Comparison of ENCODE assay signal across 15 cellular contexts in genomic region chr1:245645894-245646293, GRCh38.
DNase-seq lines count a peak whose midpoint lies in the region; ATAC-seq and TF ChIP-seq lines count a peak whose summit lies in the region.
"Had no signal": no experiment of that assay in that cellular context is flagged by ENCODE, and none has a peak within 500 bp of the region (broad histone marks: within the 10 kb centered on the region; RNA-seq: fewer than 3 reads in every experiment).

No MANE protein-coding gene starts in this region.

- H3K4me3 Mint-ChIP-seq in T-helper 17 cell = no peak overlapping the region
- H3K4me3 Mint-ChIP-seq: activated T-helper 17 cell treated with anti-CD3 and anti-CD28 coated beads, Interleukin-2, amount 50 U/mL, for 72 hours; central memory CD8-positive, alpha-beta T cell; mesothelial cell of epicardium had no signal

- H3K4me3 ChIP-seq in OCI-LY1 (ENCODE audit: low read depth, low read length, poor library complexity, severe bottlenecking) (peak overlapping the region; percentile 47), esophagus squamous epithelium (no peak overlapping the region)
- H3K4me3 ChIP-seq: BLaER1 had no signal

- intact Hi-C loops in esophagus squamous epithelium (cut with DNase I) = no loop called here

- no peak overlapping the region for H2AFZ ChIP-seq in OCI-LY1 (ENCODE audit: low read length)

- 48 to 56% methylated on average over 8 to 9 of the region's 9 CpGs for WGBS in esophagus squamous epithelium, 2 donors

- H3K27ac ChIP-seq in OCI-LY1 (ENCODE audit: low read depth, low read length, poor library complexity, severe bottlenecking) (peak overlapping the region; percentile 78), esophagus squamous epithelium (no peak overlapping the region)
- H3K27ac ChIP-seq: BLaER1 had no signal

- TF ChIP-seq CTCF in GM13977 (IDR thresholded peaks at IDR 0.05; ENCODE audit: extremely low read depth, insufficient read depth, missing control alignments) (no peak), OCI-LY1 (IDR thresholded peaks at IDR 0.05; ENCODE audit: low read length) (no peak), esophagus squamous epithelium (IDR thresholded peaks at IDR 0.05) (no peak)

- H3K9me3 ChIP-seq in OCI-LY1 (ENCODE audit: low read length) (peaks cover 11% of the 10 kb centered on the region), T-helper 17 cell (ENCODE audit: control insufficient read depth, low read length, poor library complexity, severe bottlenecking) (no peaks in the 10 kb centered on the region), esophagus squamous epithelium (peaks cover 0 to 18% (median 13%) of the 10 kb centered on the region in 3 donors)

- no peaks in the 10 kb centered on the region for H3K4me1 Mint-ChIP-seq in T-helper 17 cell
- H3K4me1 Mint-ChIP-seq: activated T-helper 17 cell treated with anti-CD3 and anti-CD28 coated beads, Interleukin-2, amount 50 U/mL, for 72 hours; central memory CD8-positive, alpha-beta T cell; mesothelial cell of epicardium had no signal

- no peak overlapping the region for H3K27ac Mint-ChIP-seq in T-helper 17 cell
- H3K27ac Mint-ChIP-seq: activated T-helper 17 cell treated with anti-CD3 and anti-CD28 coated beads, Interleukin-2, amount 50 U/mL, for 72 hours; mesothelial cell of epicardium had no signal

- H3K27me3 ChIP-seq in OCI-LY1 (ENCODE audit: insufficient read depth, low read length) = no peaks in the 10 kb centered on the region; the same call in none of the 2 replicates
- H3K27me3 ChIP-seq in esophagus squamous epithelium = no peaks in the 10 kb centered on the region
- H3K27me3 ChIP-seq: BLaER1 had no signal

- ATAC-seq in GM19351 (IDR thresholded peaks at IDR 0.05; ENCODE audit: unreplicated experiment) = peak; percentile 60
- ATAC-seq in HG02852 (IDR thresholded peaks at IDR 0.05; ENCODE audit: unreplicated experiment) = peak; percentile 77
- no peak for ATAC-seq in T-helper 17 cell
- ATAC-seq: activated T-helper 17 cell treated with anti-CD3 and anti-CD28 coated beads, Interleukin-2, amount 50 U/mL, for 72 hours had no signal

- H3K36me3 ChIP-seq in OCI-LY1 (ENCODE audit: insufficient read depth, low read length) = no peaks in the 10 kb centered on the region
- H3K36me3 ChIP-seq in esophagus squamous epithelium = no peaks in the 10 kb centered on the region
- H3K36me3 ChIP-seq: BLaER1 had no signal

- peaks cover 34% of the 10 kb centered on the region for H3K27me3 Mint-ChIP-seq in T-helper 17 cell

- no peak overlapping the region for H3K9ac ChIP-seq in OCI-LY1 (ENCODE audit: low read length)
- H3K9ac ChIP-seq: BLaER1 had no signal

- no peaks in the 10 kb centered on the region for H3F3A ChIP-seq in OCI-LY1 (ENCODE audit: insufficient read depth, low read length)

- no peaks in the 10 kb centered on the region for H3K36me3 Mint-ChIP-seq in T-helper 17 cell (ENCODE audit: low read depth)

- no peaks in the 10 kb centered on the region for H4K20me1 ChIP-seq in OCI-LY1 (ENCODE audit: insufficient read depth, low read length)
- H4K20me1 ChIP-seq: BLaER1 had no signal

- peak; percentile 38 for DNase-seq in GM13977 (ENCODE audit: low spot score)
- DNase-seq in stimulated activated CD4-positive, alpha-beta T cell treated with anti-CD3 and anti-CD28 coated beads, Interleukin-4, amount 100 ng/mL, for 24 hours = no peak
- no peak for DNase-seq in T-helper 17 cell
- DNase-seq in NCI-H1436 treated with DMSO at 0.1 percent for 48 hours (lab: John Stamatoyannopoulos, UW) = no peak
- no peak for DNase-seq in esophagus squamous epithelium (lab: John Stamatoyannopoulos, UW)
- DNase-seq: activated CD4-positive, CD25-positive, alpha-beta regulatory T cell; NCI-H2227 treated with DMSO at 0.1 percent for 48 hours; stimulated activated CD4-positive, alpha-beta T cell treated with anti-CD3 and anti-CD28 coated beads, Interleukin-4, amount 100 ng/mL, for 1 hour had no signal

- H3K79me2 ChIP-seq in OCI-LY1 (ENCODE audit: insufficient read depth, low read length) = no peaks in the 10 kb centered on the region

- H3K4me2 ChIP-seq in OCI-LY1 (ENCODE audit: low read length) = peak overlapping the region; percentile 50; the same call in 1 of the 2 replicates
- H3K4me2 ChIP-seq: BLaER1 had no signal

- no peak for TF ChIP-seq POLR2A in esophagus squamous epithelium (IDR thresholded peaks at IDR 0.05)

- no peaks in the 10 kb centered on the region for H3K9me2 ChIP-seq in OCI-LY1 (ENCODE audit: low read depth, low read length)

- peaks cover 14% of the 10 kb centered on the region for H3K4me1 ChIP-seq in OCI-LY1 (ENCODE audit: insufficient read depth, low read length, severe bottlenecking)
- H3K4me1 ChIP-seq in esophagus squamous epithelium = no peaks in the 10 kb centered on the region
- H3K4me1 ChIP-seq: BLaER1 had no signal

- in situ Hi-C loops in GM13977 (cut with MboI; ENCODE audit: low pct_unique_long_range_greater_than_20kb, low sequenced_read_pairs, unreplicated experiment) = no loop called here
